Comparison of ENCODE assay signal across 22 cellular contexts in genomic region chr12:131140697-131141096, GRCh38.
DNase-seq lines count a peak whose midpoint lies in the region; ATAC-seq and TF ChIP-seq lines count a peak whose summit lies in the region.
"Had no signal": no experiment of that assay in that cellular context is flagged by ENCODE, and none has a peak within 500 bp of the region (broad histone marks: within the 10 kb centered on the region; RNA-seq: fewer than 3 reads in every experiment).

No MANE protein-coding gene starts in this region.

- DNase-seq in activated CD8-positive, alpha-beta memory T cell treated with anti-CD3 and anti-CD28 coated beads, Interleukin-2, amount 10 ng/mL, durations not matched to agents 7 days and 5 days, result peak; percentile 33
- no peak for DNase-seq in activated CD8-positive, alpha-beta memory T cell treated with anti-CD3 and anti-CD28 coated beads, Interleukin-2, amount 50 U/mL, for 48 hours
- DNase-seq in mesenteric fat pad (ENCODE audit: low spot score) (peak; percentile 84), sigmoid colon (peak; percentile 55), spleen (no peak), NCI-H226 (no peak)
- DNase-seq: 8988T; ACHN; AML-193; BE2C; Calu3; CD4-positive, alpha-beta memory T cell; COR-L47; DMS53; DMS79 treated with DMSO at 0.1 percent for 48 hours; GF-D8; HFFc6 had no signal

- H3K27ac ChIP-seq in sigmoid colon, result no peak overlapping the region
- H3K27ac ChIP-seq in spleen, result no peak overlapping the region
- H3K27ac ChIP-seq: BLaER1 treated with 17β-estradiol and CSF1 and Interleukin-3, amounts not matched to agents 10 nM and 100 nM had no signal

- no peaks in the 10 kb centered on the region for H3K36me3 ChIP-seq in sigmoid colon
- H3K36me3 ChIP-seq in spleen, result no peaks in the 10 kb centered on the region
- H3K36me3 ChIP-seq: BE2C; BLaER1 treated with 17β-estradiol and CSF1 and Interleukin-3, amounts not matched to agents 10 nM and 100 nM; HAP-1 had no signal

- no peak overlapping the region for H3K27ac Mint-ChIP-seq in activated CD8-positive, alpha-beta memory T cell treated with anti-CD3 and anti-CD28 coated beads, Interleukin-2, amount 10 ng/mL, durations not matched to agents 7 days and 5 days
- H3K27ac Mint-ChIP-seq in brain, result peak overlapping the region in 3 of 5 experiments; percentile 24 to 92 (median 91)
- H3K27ac Mint-ChIP-seq: CD4-positive, alpha-beta memory T cell; GM23338; HFFc6 had no signal

- TF ChIP-seq EP300 in sigmoid colon (IDR thresholded peaks at IDR 0.05), result no peak

- H3K9me3 ChIP-seq in sigmoid colon, result no peaks in the 10 kb centered on the region
- no peaks in the 10 kb centered on the region for H3K9me3 ChIP-seq in spleen
- H3K9me3 ChIP-seq: A549; BE2C; BLaER1 treated with 17β-estradiol and CSF1 and Interleukin-3, amounts not matched to agents 10 nM and 100 nM; HAP-1 had no signal

- intact Hi-C loops in sigmoid colon (cut with DNase I) (no loop called here), spleen (cut with DNase I; ENCODE audit: low total_unique reads) (no loop called here)

- H3K4me1 ChIP-seq in sigmoid colon (peaks cover 0 to 8% (median 2%) of the 10 kb centered on the region in 4 donors), spleen (peaks cover 0 to 6% (median 0%) of the 10 kb centered on the region in 6 donors)
- H3K4me1 ChIP-seq: BE2C, HAP-1 had no signal

- H3K27me3 ChIP-seq in sigmoid colon (no peaks in the 10 kb centered on the region), spleen (replicated peaks in 1 of 7) (peaks cover 0 to 5% (median 0%) of the 10 kb centered on the region in 7 donors)
- H3K27me3 ChIP-seq: BE2C had no signal

- H3K4me3 ChIP-seq in sigmoid colon (no peak overlapping the region), spleen (no peak overlapping the region)
- H3K4me3 ChIP-seq: A549; BLaER1 treated with 17β-estradiol and CSF1 and Interleukin-3, amounts not matched to agents 10 nM and 100 nM; GM23338; HAP-1 had no signal

- WGBS in sigmoid colon, 2 donors, result 79 to 86% methylated on average over 10 of the region's 10 CpGs
- WGBS in spleen, 5 donors, result 77 to 89% (median 86%) methylated on average over 8 to 10 of the region's 10 CpGs

- no peaks in the 10 kb centered on the region for H3K9me3 Mint-ChIP-seq in activated CD8-positive, alpha-beta memory T cell treated with anti-CD3 and anti-CD28 coated beads, Interleukin-2, amount 10 ng/mL, durations not matched to agents 7 days and 5 days (ENCODE audit: low read depth)
- no peaks in the 10 kb centered on the region for H3K9me3 Mint-ChIP-seq in brain
- H3K9me3 Mint-ChIP-seq: CD4-positive, alpha-beta memory T cell; GM23338 had no signal

- CTCF ChIA-PET in activated CD8-positive, alpha-beta memory T cell treated with anti-CD3 and anti-CD28 coated beads, Interleukin-2, amount 10 ng/mL, durations not matched to agents 7 days and 5 days (lab: Charles Lee), result no interaction called here

- TF ChIP-seq POLR2A in sigmoid colon (IDR thresholded peaks at IDR 0.05), result no peak
- no peak for TF ChIP-seq POLR2A in spleen (IDR thresholded peaks at IDR 0.05)

- TF ChIP-seq CTCF in brain (conservative IDR thresholded peaks at IDR 0.05), result no peak
- TF ChIP-seq CTCF in sigmoid colon (IDR thresholded peaks at IDR 0.05), result no peak
- TF ChIP-seq CTCF in spleen (IDR thresholded peaks at IDR 0.05 in 8 of 11, conservative IDR thresholded peaks at IDR 0.05 in 3 of 11), result no peak

- H3K27me3 Mint-ChIP-seq in activated CD8-positive, alpha-beta memory T cell treated with anti-CD3 and anti-CD28 coated beads, Interleukin-2, amount 10 ng/mL, durations not matched to agents 7 days and 5 days, result peaks cover 9% of the 10 kb centered on the region
- no peaks in the 10 kb centered on the region for H3K27me3 Mint-ChIP-seq in brain

- no peak overlapping the region for H3K4me3 Mint-ChIP-seq in activated CD8-positive, alpha-beta memory T cell treated with anti-CD3 and anti-CD28 coated beads, Interleukin-2, amount 10 ng/mL, durations not matched to agents 7 days and 5 days
- H3K4me3 Mint-ChIP-seq in brain, result no peak overlapping the region
- H3K4me3 Mint-ChIP-seq: CD4-positive, alpha-beta memory T cell; GM23338; HFFc6 had no signal

- H3K4me1 Mint-ChIP-seq in activated CD8-positive, alpha-beta memory T cell treated with anti-CD3 and anti-CD28 coated beads, Interleukin-2, amount 10 ng/mL, durations not matched to agents 7 days and 5 days, result no peaks in the 10 kb centered on the region
- H3K4me1 Mint-ChIP-seq in brain, result peaks cover 67% of the 10 kb centered on the region
- H3K4me1 Mint-ChIP-seq: CD4-positive, alpha-beta memory T cell had no signal

- ATAC-seq in activated CD8-positive, alpha-beta memory T cell treated with anti-CD3 and anti-CD28 coated beads, Interleukin-2, amount 10 ng/mL, durations not matched to agents 7 days and 5 days, result no peak
- ATAC-seq: A549, GM23338 had no signal

- H3K36me3 Mint-ChIP-seq in activated CD8-positive, alpha-beta memory T cell treated with anti-CD3 and anti-CD28 coated beads, Interleukin-2, amount 10 ng/mL, durations not matched to agents 7 days and 5 days, result no peaks in the 10 kb centered on the region
- no peaks in the 10 kb centered on the region for H3K36me3 Mint-ChIP-seq in brain
- H3K36me3 Mint-ChIP-seq: CD4-positive, alpha-beta memory T cell had no signal

Comparison
In these comparisons a context has a peak if more than half of its experiments do, and no peak if none do; other contexts are left out.
1. DNase-seq: peak in activated CD8-positive, alpha-beta memory T cell treated with anti-CD3 and anti-CD28 coated beads, Interleukin-2, amount 10 ng/mL, durations not matched to agents 7 days and 5 days (single experiment), mesenteric fat pad (single experiment) and sigmoid colon (single experiment); none in activated CD8-positive, alpha-beta memory T cell treated with anti-CD3 and anti-CD28 coated beads, Interleukin-2, amount 50 U/mL, for 48 hours (single experiment), spleen (single experiment) and NCI-H226 (single experiment).